1 cellular context compared by ENCODE assay signal in the genomic region with DNA sequence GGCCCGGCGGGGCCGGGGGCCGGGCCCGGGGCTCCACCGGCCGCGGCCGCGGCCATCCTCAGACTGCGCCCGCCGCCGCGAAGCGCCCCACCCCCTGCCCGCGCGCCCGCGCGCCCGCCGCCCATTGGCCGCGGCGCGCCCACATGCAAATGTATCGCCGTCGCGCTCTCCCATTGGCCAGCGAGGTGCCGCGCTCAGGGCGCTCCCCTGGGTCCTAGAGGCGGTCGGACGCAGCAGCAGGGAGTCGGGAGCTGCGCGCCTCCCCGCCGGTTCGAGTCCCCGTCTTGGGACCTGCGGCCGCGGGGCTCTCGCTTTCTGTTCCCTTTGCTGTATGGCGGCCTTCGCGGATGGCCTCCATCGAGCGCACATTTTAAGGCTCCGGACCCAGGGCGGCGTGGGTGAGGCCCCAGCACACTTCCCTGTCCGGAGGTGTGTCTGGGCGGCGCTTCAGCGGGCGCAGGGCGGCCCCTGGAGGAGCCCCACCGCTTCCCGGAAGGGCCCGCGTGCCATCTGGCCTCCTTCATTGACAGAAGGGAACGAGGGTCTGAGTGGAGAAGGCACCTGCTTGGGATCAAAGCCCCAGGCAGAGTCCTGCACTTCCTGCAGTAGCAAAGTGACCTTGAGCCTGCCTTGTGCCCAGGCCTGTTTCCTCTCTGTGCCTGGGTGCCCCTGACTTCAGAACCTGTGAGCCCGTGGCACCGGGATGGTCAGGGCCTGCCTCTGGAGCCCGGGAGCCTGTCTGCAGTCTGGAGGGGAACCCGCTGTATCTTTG.
A peak's percentile ranks its signal among the peaks of the same experiment; 100 is the strongest.
TF ChIP-seq lines count a peak whose summit lies in the region.

A gene with protein sequence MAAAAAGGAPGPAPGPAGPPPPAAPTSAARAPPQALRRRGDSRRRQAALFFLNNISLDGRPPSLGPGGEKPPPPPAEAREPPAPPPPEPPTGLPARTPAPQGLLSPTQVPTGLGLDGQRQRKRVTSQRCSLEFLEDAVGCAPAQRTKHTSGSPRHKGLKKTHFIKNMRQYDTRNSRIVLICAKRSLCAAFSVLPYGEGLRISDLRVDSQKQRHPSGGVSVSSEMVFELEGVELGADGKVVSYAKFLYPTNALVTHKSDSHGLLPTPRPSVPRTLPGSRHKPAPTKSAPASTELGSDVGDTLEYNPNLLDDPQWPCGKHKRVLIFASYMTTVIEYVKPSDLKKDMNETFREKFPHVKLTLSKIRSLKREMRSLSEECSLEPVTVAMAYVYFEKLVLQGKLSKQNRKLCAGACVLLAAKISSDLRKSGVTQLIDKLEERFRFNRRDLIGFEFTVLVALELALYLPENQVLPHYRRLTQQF (minus strand): TSS at position 65 of the 772 bp plus-strand sequence. CDS start 9 bp downstream, at position 56.

TF ChIP-seq in K562, 482 proteins besides CTCF, POLR2A, EP300 and RAD21 (continued from another document and continues in another):
- TF ChIP-seq, protein P1, sequence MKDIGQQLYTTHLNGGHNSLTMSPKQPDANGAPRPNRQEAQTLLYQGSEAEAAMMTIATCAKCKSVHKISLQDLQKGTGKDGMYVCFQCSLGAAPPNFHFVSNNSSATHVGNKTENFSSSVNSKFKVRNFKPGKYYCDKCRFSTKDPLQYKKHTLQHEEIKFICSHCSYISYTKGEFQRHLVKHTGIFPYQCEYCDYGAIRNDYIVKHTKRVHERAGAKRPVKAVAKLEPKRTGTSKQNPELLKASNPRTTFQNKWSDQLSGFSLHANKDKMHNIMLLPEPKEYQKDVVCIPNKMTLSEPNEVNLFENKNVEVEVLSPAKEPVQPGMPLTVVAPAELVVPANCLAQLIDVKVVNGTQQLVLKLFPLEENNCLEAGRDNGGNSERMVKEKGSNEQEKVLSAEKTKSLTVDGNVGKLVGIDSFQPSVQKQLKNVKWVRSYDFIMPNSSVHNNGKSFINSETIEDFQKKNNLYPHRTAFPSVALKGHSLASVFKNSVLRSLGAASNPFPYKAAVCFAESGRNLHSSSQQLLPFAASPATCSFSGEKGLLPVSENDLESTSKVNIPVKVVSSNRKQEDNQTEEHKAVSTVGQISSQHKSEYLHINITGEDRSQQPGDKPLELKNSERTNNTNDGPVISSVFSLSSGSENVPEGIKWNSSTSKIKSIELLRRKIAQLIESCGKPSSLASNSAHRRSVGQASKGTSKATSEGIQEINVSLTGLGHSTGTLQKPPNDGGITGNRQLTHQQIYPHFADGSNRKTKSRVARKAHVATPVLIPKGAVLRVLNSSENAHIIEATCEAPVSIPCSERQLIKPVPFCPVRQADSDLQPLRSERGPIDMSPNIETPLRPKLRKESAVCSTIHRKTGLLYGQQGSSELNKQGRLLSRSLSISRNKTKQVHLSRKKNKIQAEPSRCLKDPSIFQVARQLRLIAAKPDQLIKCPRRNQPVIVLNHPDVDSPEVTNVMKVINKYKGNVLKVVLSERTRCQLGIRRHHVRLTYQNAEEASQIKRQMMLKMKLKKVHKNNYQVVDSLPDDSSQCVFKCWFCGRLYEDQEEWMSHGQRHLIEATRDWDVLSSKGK (CRISPR knock-in tag; IDR thresholded peaks at IDR 0.05): no peak
- TF ChIP-seq, protein P2, sequence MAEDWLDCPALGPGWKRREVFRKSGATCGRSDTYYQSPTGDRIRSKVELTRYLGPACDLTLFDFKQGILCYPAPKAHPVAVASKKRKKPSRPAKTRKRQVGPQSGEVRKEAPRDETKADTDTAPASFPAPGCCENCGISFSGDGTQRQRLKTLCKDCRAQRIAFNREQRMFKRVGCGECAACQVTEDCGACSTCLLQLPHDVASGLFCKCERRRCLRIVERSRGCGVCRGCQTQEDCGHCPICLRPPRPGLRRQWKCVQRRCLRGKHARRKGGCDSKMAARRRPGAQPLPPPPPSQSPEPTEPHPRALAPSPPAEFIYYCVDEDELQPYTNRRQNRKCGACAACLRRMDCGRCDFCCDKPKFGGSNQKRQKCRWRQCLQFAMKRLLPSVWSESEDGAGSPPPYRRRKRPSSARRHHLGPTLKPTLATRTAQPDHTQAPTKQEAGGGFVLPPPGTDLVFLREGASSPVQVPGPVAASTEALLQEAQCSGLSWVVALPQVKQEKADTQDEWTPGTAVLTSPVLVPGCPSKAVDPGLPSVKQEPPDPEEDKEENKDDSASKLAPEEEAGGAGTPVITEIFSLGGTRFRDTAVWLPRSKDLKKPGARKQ (CRISPR knock-in tag; IDR thresholded peaks at IDR 0.05): no peak
- TF ChIP-seq, protein P3, sequence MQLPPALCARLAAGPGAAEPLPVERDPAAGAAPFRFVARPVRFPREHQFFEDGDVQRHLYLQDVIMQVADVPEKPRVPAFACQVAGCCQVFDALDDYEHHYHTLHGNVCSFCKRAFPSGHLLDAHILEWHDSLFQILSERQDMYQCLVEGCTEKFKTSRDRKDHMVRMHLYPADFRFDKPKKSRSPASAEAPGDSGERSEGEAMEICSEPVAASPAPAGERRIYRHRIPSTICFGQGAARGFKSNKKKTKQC (CRISPR knock-in tag; IDR thresholded peaks at IDR 0.05): 0 out of 2 replicates have a peak, but pooled peaks have one; percentile 68
- no peak; the same call in 1 of the 2 replicates for TF ChIP-seq ZBTB7A (IDR thresholded peaks at IDR 0.05; ENCODE audit: borderline replicate concordance, control insufficient read depth, low read depth, low read length)
- TF ChIP-seq RBM17 (IDR thresholded peaks at IDR 0.05; ENCODE audit: borderline replicate concordance, low read depth, low read length): no peak
- TF ChIP-seq, protein P4, sequence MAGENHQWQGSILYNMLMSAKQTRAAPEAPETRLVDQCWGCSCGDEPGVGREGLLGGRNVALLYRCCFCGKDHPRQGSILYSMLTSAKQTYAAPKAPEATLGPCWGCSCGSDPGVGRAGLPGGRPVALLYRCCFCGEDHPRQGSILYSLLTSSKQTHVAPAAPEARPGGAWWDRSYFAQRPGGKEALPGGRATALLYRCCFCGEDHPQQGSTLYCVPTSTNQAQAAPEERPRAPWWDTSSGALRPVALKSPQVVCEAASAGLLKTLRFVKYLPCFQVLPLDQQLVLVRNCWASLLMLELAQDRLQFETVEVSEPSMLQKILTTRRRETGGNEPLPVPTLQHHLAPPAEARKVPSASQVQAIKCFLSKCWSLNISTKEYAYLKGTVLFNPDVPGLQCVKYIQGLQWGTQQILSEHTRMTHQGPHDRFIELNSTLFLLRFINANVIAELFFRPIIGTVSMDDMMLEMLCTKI (IDR thresholded peaks at IDR 0.05; ENCODE audit: partially characterized antibody): no peak
- TF ChIP-seq DPF2 (IDR thresholded peaks at IDR 0.05): peak; percentile 62; the same call in 1 of the 2 replicates
- peak; percentile 91 for TF ChIP-seq SMARCB1 (IDR thresholded peaks at IDR 0.05; ENCODE audit: insufficient read length, low read depth)
- TF ChIP-seq, protein P5, sequence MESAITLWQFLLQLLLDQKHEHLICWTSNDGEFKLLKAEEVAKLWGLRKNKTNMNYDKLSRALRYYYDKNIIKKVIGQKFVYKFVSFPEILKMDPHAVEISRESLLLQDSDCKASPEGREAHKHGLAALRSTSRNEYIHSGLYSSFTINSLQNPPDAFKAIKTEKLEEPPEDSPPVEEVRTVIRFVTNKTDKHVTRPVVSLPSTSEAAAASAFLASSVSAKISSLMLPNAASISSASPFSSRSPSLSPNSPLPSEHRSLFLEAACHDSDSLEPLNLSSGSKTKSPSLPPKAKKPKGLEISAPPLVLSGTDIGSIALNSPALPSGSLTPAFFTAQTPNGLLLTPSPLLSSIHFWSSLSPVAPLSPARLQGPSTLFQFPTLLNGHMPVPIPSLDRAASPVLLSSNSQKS (CRISPR knock-in tag; IDR thresholded peaks at IDR 0.05): no peak
- no peak for TF ChIP-seq ZNF354B (CRISPR knock-in tag; IDR thresholded peaks at IDR 0.05)
- TF ChIP-seq POLR2AphosphoS5 (IDR thresholded peaks at IDR 0.05; ENCODE audit: control insufficient read depth, insufficient read depth, low read depth, low read length): no peak
- TF ChIP-seq, protein P6, sequence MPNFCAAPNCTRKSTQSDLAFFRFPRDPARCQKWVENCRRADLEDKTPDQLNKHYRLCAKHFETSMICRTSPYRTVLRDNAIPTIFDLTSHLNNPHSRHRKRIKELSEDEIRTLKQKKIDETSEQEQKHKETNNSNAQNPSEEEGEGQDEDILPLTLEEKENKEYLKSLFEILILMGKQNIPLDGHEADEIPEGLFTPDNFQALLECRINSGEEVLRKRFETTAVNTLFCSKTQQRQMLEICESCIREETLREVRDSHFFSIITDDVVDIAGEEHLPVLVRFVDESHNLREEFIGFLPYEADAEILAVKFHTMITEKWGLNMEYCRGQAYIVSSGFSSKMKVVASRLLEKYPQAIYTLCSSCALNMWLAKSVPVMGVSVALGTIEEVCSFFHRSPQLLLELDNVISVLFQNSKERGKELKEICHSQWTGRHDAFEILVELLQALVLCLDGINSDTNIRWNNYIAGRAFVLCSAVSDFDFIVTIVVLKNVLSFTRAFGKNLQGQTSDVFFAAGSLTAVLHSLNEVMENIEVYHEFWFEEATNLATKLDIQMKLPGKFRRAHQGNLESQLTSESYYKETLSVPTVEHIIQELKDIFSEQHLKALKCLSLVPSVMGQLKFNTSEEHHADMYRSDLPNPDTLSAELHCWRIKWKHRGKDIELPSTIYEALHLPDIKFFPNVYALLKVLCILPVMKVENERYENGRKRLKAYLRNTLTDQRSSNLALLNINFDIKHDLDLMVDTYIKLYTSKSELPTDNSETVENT (CRISPR knock-in tag; IDR thresholded peaks at IDR 0.05): peak; percentile 51; the same call in 1 of the 2 replicates
- TF ChIP-seq CHD2 (IDR thresholded peaks at IDR 0.05; ENCODE audit: low read depth, low read length): peak; percentile 13; the same call in 1 of the 2 replicates
- peak; percentile 91 for TF ChIP-seq ELF2 (CRISPR knock-in tag; IDR thresholded peaks at IDR 0.05)
- peak; percentile 82 for TF ChIP-seq PHF20 (IDR thresholded peaks at IDR 0.05; ENCODE audit: partially characterized antibody)
- TF ChIP-seq, protein P7, sequence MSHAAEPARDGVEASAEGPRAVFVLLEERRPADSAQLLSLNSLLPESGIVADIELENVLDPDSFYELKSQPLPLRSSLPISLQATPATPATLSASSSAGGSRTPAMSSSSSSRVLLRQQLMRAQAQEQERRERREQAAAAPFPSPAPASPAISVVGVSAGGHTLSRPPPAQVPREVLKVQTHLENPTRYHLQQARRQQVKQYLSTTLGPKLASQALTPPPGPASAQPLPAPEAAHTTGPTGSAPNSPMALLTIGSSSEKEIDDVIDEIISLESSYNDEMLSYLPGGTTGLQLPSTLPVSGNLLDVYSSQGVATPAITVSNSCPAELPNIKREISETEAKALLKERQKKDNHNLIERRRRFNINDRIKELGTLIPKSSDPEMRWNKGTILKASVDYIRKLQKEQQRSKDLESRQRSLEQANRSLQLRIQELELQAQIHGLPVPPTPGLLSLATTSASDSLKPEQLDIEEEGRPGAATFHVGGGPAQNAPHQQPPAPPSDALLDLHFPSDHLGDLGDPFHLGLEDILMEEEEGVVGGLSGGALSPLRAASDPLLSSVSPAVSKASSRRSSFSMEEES (CRISPR knock-in tag; IDR thresholded peaks at IDR 0.05): no peak
- TF ChIP-seq TEAD4 (IDR thresholded peaks at IDR 0.05; ENCODE audit: low read length): no peak
- no peak for TF ChIP-seq TEAD4 (CRISPR knock-in tag; IDR thresholded peaks at IDR 0.05; ENCODE audit: borderline replicate concordance)
- TF ChIP-seq, protein P8, sequence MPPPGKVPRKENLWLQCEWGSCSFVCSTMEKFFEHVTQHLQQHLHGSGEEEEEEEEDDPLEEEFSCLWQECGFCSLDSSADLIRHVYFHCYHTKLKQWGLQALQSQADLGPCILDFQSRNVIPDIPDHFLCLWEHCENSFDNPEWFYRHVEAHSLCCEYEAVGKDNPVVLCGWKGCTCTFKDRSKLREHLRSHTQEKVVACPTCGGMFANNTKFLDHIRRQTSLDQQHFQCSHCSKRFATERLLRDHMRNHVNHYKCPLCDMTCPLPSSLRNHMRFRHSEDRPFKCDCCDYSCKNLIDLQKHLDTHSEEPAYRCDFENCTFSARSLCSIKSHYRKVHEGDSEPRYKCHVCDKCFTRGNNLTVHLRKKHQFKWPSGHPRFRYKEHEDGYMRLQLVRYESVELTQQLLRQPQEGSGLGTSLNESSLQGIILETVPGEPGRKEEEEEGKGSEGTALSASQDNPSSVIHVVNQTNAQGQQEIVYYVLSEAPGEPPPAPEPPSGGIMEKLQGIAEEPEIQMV (tag; conservative IDR thresholded peaks at IDR 0.05; ENCODE audit: low read depth): no peak
- TF ChIP-seq RB1 (IDR thresholded peaks at IDR 0.05; ENCODE audit: low read depth): peak; percentile 97
- no peak for TF ChIP-seq ADNP (tag; IDR thresholded peaks at IDR 0.05)
- TF ChIP-seq KDM1A (IDR thresholded peaks at IDR 0.05): peak in 1 of 2 experiments; percentile 59; a peak in 2 of 4 replicates
- TF ChIP-seq ZSCAN29 (IDR thresholded peaks at IDR 0.05): no peak
- 0 out of 4 replicates have a peak, but pooled peaks of 1 of the 2 experiments have one; percentile 24 for TF ChIP-seq SIN3A (IDR thresholded peaks at IDR 0.05; ENCODE audit: borderline replicate concordance in 2 of 2, control insufficient read depth in 1 of 2, low read depth in 2 of 2, low read length in 2 of 2)
- TF ChIP-seq, protein P9, sequence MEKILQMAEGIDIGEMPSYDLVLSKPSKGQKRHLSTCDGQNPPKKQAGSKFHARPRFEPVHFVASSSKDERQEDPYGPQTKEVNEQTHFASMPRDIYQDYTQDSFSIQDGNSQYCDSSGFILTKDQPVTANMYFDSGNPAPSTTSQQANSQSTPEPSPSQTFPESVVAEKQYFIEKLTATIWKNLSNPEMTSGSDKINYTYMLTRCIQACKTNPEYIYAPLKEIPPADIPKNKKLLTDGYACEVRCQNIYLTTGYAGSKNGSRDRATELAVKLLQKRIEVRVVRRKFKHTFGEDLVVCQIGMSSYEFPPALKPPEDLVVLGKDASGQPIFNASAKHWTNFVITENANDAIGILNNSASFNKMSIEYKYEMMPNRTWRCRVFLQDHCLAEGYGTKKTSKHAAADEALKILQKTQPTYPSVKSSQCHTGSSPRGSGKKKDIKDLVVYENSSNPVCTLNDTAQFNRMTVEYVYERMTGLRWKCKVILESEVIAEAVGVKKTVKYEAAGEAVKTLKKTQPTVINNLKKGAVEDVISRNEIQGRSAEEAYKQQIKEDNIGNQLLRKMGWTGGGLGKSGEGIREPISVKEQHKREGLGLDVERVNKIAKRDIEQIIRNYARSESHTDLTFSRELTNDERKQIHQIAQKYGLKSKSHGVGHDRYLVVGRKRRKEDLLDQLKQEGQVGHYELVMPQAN (IDR thresholded peaks at IDR 0.05; ENCODE audit: borderline replicate concordance): peak; percentile 83; the same call in 1 of the 2 replicates
- TF ChIP-seq ZNF217 (CRISPR knock-in tag; IDR thresholded peaks at IDR 0.05): no peak
- no peak for TF ChIP-seq CBFA2T2 (conservative IDR thresholded peaks at IDR 0.05)
- TF ChIP-seq, protein P10, sequence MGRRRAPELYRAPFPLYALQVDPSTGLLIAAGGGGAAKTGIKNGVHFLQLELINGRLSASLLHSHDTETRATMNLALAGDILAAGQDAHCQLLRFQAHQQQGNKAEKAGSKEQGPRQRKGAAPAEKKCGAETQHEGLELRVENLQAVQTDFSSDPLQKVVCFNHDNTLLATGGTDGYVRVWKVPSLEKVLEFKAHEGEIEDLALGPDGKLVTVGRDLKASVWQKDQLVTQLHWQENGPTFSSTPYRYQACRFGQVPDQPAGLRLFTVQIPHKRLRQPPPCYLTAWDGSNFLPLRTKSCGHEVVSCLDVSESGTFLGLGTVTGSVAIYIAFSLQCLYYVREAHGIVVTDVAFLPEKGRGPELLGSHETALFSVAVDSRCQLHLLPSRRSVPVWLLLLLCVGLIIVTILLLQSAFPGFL (CRISPR knock-in tag; IDR thresholded peaks at IDR 0.05): no peak
- TF ChIP-seq TARDBP (IDR thresholded peaks at IDR 0.05): peak; percentile 72; the same call in 1 of the 2 replicates
- TF ChIP-seq, protein P11, sequence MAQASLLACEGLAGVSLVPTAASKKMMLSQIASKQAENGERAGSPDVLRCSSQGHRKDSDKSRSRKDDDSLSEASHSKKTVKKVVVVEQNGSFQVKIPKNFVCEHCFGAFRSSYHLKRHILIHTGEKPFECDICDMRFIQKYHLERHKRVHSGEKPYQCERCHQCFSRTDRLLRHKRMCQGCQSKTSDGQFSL (CRISPR knock-in tag; IDR thresholded peaks at IDR 0.05): no peak
- TF ChIP-seq, protein P11 (tag; IDR thresholded peaks at IDR 0.05): no peak
